10 cellular contexts compared by ENCODE assay signal in genomic region chr6:163404825-163405265, GRCh38. TPM values are rescaled to one million over a fixed set of nuclear protein-coding genes. Genes with fewer than 3 reads are reported as not detected.
DNase-seq lines count a peak whose midpoint lies in the region; ATAC-seq and TF ChIP-seq lines count a peak whose summit lies in the region.
"Had no signal": no experiment of that assay in that cellular context is flagged by ENCODE, and none has a peak within 500 bp of the region (broad histone marks: within the 10 kb centered on the region; RNA-seq: fewer than 3 reads in every experiment).

No MANE protein-coding gene starts in this region.

- no peak overlapping the region for H3K9ac ChIP-seq in H9 (ENCODE audit: extremely low read depth, insufficient read length, low read length)

- H3K27me3 Mint-ChIP-seq in H9 (ENCODE audit: low read depth) (peaks cover 4% of the 10 kb centered on the region; the same call in 1 of the 2 replicates), immature natural killer cell (ENCODE audit: low read depth in 3 of 3) (peaks cover 0 to 3% (median 2%) of the 10 kb centered on the region in 3 donors), glutamatergic neuron (ENCODE audit: unreplicated experiment) (peaks cover 4% of the 10 kb centered on the region)

- H3K27me3 ChIP-seq in H9 (ENCODE audit: insufficient read depth, low read length) (no peaks in the 10 kb centered on the region), breast epithelium (no peaks in the 10 kb centered on the region), gastrocnemius medialis (no peaks in the 10 kb centered on the region)

- no peak overlapping the region for H2AFZ ChIP-seq in H9 (ENCODE audit: low read length)

- no peak overlapping the region for H2BK5ac ChIP-seq in H9 (ENCODE audit: insufficient read length, low read length)

- peak overlapping the region; percentile 57; the same call in 1 of the 2 replicates for H3K14ac ChIP-seq in H9 (ENCODE audit: insufficient read depth, low read length)

- ATAC-seq in gastrocnemius medialis (peak; percentile 42 to 49), HG02759 (IDR thresholded peaks at IDR 0.05; ENCODE audit: unreplicated experiment) (no peak)

- intact Hi-C loops in breast epithelium (cut with DNase I; ENCODE audit: low total_unique reads) (no loop called here), gastrocnemius medialis (cut with DNase I; ENCODE audit: low total_unique reads) (loop anchor here (2.0 to 10.0 kb wide), 3 partner anchors 58 to 430 kb away; no protein-coding TSS in a partner anchor)

- no peak overlapping the region for H2BK12ac ChIP-seq in H9 (ENCODE audit: insufficient read length, low read depth, low read length)

- no peaks in the 10 kb centered on the region for H3K36me3 ChIP-seq in breast epithelium
- no peaks in the 10 kb centered on the region for H3K36me3 ChIP-seq in gastrocnemius medialis

- H2BK20ac ChIP-seq in H9 (ENCODE audit: low read depth, low read length, poor library complexity, severe bottlenecking) = no peak overlapping the region

- H3K4me3 ChIP-seq in breast epithelium (no peak overlapping the region), gastrocnemius medialis (no peak overlapping the region)

- H3K4me1 Mint-ChIP-seq in H9 (peaks cover 46 to 52% of the 10 kb centered on the region in 2 experiments), immature natural killer cell (peaks cover 14 to 17% of the 10 kb centered on the region in 2 donors), glutamatergic neuron (ENCODE audit: low read depth, unreplicated experiment) (peaks cover 4% of the 10 kb centered on the region)

- 0 out of 7 replicates have a peak, but pooled peaks cover 0 to 4% (median 0%) of the 10 kb centered on the region in 3 experiments for H3K36me3 Mint-ChIP-seq in H9 (ENCODE audit: insufficient read depth in 1 of 3, low read depth in 3 of 3)
- H3K36me3 Mint-ChIP-seq in immature natural killer cell = no peaks in the 10 kb centered on the region
- H3K36me3 Mint-ChIP-seq in glutamatergic neuron (ENCODE audit: unreplicated experiment) = no peaks in the 10 kb centered on the region

- H4K91ac ChIP-seq in H9 (ENCODE audit: insufficient read length, low read depth, low read length) = no peak overlapping the region

- H4K20me1 ChIP-seq in H9 (ENCODE audit: control insufficient read depth, insufficient read depth, insufficient read length) = no peaks in the 10 kb centered on the region

- no peak overlapping the region for H3T11ph ChIP-seq in H9 (ENCODE audit: low read length)

- no peak overlapping the region for H4K5ac ChIP-seq in H9 (ENCODE audit: insufficient read length, low read depth, low read length)

- no CpG with 5 or more reads among the region's 10 CpGs for whole genome bisulfite sequencing in H9 (ENCODE audit: extremely low coverage, insufficient read length, low lambda C conversion rate)

- peaks cover 5% of the 10 kb centered on the region; the same call in 1 of the 2 replicates for H3K4me1 ChIP-seq in H9 (ENCODE audit: insufficient read depth, low read length)
- H3K4me1 ChIP-seq in breast epithelium = peaks cover 0 to 3% of the 10 kb centered on the region in 2 donors
- H3K4me1 ChIP-seq in gastrocnemius medialis = peaks cover 23 to 27% of the 10 kb centered on the region in 2 donors

- H3K23me2 ChIP-seq in H9 (ENCODE audit: insufficient read length, low read depth, low read length, poor library complexity, severe bottlenecking) = no peaks in the 10 kb centered on the region

- H3K4me2 ChIP-seq in H9 (ENCODE audit: insufficient read depth, insufficient read length, low read length) = no peak overlapping the region

- H3K23ac ChIP-seq in H9 (ENCODE audit: insufficient read length, low read depth, low read length) = no peak overlapping the region

- H2BK120ac ChIP-seq in H9 (ENCODE audit: low read depth, low read length, poor library complexity, severe bottlenecking) = no peak overlapping the region

- H3K27ac Mint-ChIP-seq in H9 = 0 out of 7 replicates have a peak overlapping the region, but pooled peaks of 1 of the 3 experiments have one; percentile 44
- peak overlapping the region in 1 of 6 donors; percentile 94 for H3K27ac Mint-ChIP-seq in immature natural killer cell
- H3K27ac Mint-ChIP-seq in glutamatergic neuron (ENCODE audit: unreplicated experiment) = no peak overlapping the region

- no peaks in the 10 kb centered on the region for H3K9me3 ChIP-seq in H9 (ENCODE audit: control insufficient read depth, low read depth, low read length)
- no peaks in the 10 kb centered on the region for H3K9me3 ChIP-seq in breast epithelium
- H3K9me3 ChIP-seq in gastrocnemius medialis = no peaks in the 10 kb centered on the region

- H2AK5ac ChIP-seq in H9 (ENCODE audit: insufficient read length, low read length) = no peak overlapping the region

- in situ Hi-C loops in gastrocnemius medialis (cut with MboI; ENCODE audit: low sequenced_read_pairs in 4 of 4) = loop anchor here (5.0 to 25.0 kb wide), 5 partner anchors 50 to 1832 kb away; no protein-coding TSS in a partner anchor

- no peaks in the 10 kb centered on the region for H3K79me2 ChIP-seq in H9 (ENCODE audit: insufficient read depth, low read length)

- H3K4me3 Mint-ChIP-seq in H9 = no peak overlapping the region
- peak overlapping the region in 4 of 5 donors; percentile 13 to 89 (median 68) for H3K4me3 Mint-ChIP-seq in immature natural killer cell
- H3K4me3 Mint-ChIP-seq in glutamatergic neuron (ENCODE audit: unreplicated experiment) = no peak overlapping the region

- TF ChIP-seq POLR2A in breast epithelium (IDR thresholded peaks at IDR 0.05) = no peak
- TF ChIP-seq POLR2A in gastrocnemius medialis (IDR thresholded peaks at IDR 0.05) = no peak

- H3K9me3 Mint-ChIP-seq in H9 (no peaks in the 10 kb centered on the region; a peak in 1 of 5 replicates), immature natural killer cell (no peaks in the 10 kb centered on the region), glutamatergic neuron (ENCODE audit: unreplicated experiment) (no peaks in the 10 kb centered on the region)

- TF ChIP-seq CTCF in H9 (conservative IDR thresholded peaks at IDR 0.05) = no peak
- TF ChIP-seq CTCF in breast epithelium (IDR thresholded peaks at IDR 0.05) = no peak
- no peak for TF ChIP-seq CTCF in gastrocnemius medialis (IDR thresholded peaks at IDR 0.05 in 4 of 5, conservative IDR thresholded peaks at IDR 0.05 in 1 of 5)
- TF ChIP-seq CTCF in glutamatergic neuron (IDR thresholded peaks at IDR 0.05; ENCODE audit: partially characterized antibody, unreplicated experiment) = no peak

- no peak overlapping the region for H4K8ac ChIP-seq in H9 (replicated peaks; ENCODE audit: insufficient read length, low read depth, low read length)

- H3K56ac ChIP-seq in H9 (ENCODE audit: insufficient read length, low read depth, low read length) = no peak overlapping the region

- H3K79me1 ChIP-seq in H9 (ENCODE audit: insufficient read depth, low read depth, low read length, poor library complexity, severe bottlenecking) = no peaks in the 10 kb centered on the region

- DNase-seq in H9 (no peak), breast epithelium (ENCODE audit: low spot score in 2 of 2) (no peak), immature natural killer cell (no peak), gastrocnemius medialis (peak in 1 of 2 donors; percentile 55), HK-2 (ENCODE audit: unreplicated experiment) (no peak), glutamatergic neuron (no peak)
- DNase-seq in central memory CD4-positive, alpha-beta T cell = no peak
- DNase-seq: amniotic stem cell, DMS 273 treated with DMSO at 0.1 percent for 48 hours had no signal

- no peak overlapping the region for H3K27ac ChIP-seq in H9 (ENCODE audit: insufficient read length, low read depth, low read length)
- peak overlapping the region; percentile 81 to 84 for H3K27ac ChIP-seq in breast epithelium
- peak overlapping the region; percentile 85 to 92 (median 88) for H3K27ac ChIP-seq in gastrocnemius medialis

- H3K4ac ChIP-seq in H9 (ENCODE audit: low read depth, low read length) = no peak overlapping the region

- H2BK15ac ChIP-seq in H9 (ENCODE audit: low read depth, low read length) = no peak overlapping the region

- H3K18ac ChIP-seq in H9 (ENCODE audit: insufficient read length, low read depth, low read length) = no peak overlapping the region

RNA-seq across cellular contexts. Expression of gene QKI, which starts 9.7 kb away (rescaled TPM):
- total RNA-seq in H9 (2021) (176 TPM in 2 replicates), breast epithelium (100 to 1,000 TPM; 158 to 304 (median 172) TPM), gastrocnemius medialis (100 to 1,000 TPM; 283 to 425 (median 344) TPM), glutamatergic neuron (ENCODE audit: unreplicated experiment) (50.5 TPM)
- 10 to 100 TPM; 12.3 to 29.1 (median 21.1) TPM for polyA plus RNA-seq in immature natural killer cell

Comparison
In these comparisons a context has a peak if more than half of its experiments do, and no peak if none do; other contexts are left out.
1. H3K4me3 Mint-ChIP-seq: peak in immature natural killer cell (4 of 5); none in H9 (0 of 2) and glutamatergic neuron (single experiment).